17 cellular contexts compared by ENCODE assay signal in genomic region chr12:2117541-2117940, GRCh38.
A peak's percentile ranks its signal among the peaks of the same experiment; 100 is the strongest.
DNase-seq lines count a peak whose midpoint lies in the region; ATAC-seq, FAIRE-seq and TF ChIP-seq lines count a peak whose summit lies in the region.
"Had no signal": no experiment of that assay in that cellular context is flagged by ENCODE, and none has a peak within 500 bp of the region (broad histone marks: within the 10 kb centered on the region; RNA-seq: fewer than 3 reads in every experiment).

No MANE protein-coding gene starts in this region.

- H3K4me1 ChIP-seq in left ventricle myocardium inferior, result peaks cover 89% of the 10 kb centered on the region
- H3K4me1 ChIP-seq in gastrocnemius medialis, result no peaks in the 10 kb centered on the region
- H3K4me1 ChIP-seq: A549 had no signal

- no peak for TF ChIP-seq POLR2A in gastrocnemius medialis (IDR thresholded peaks at IDR 0.05)

- peak; percentile 40 for FAIRE-seq in urothelium cell line (lab: Jason Lieb, UNC)
- FAIRE-seq: A549, G401.6 had no signal

- no peak overlapping the region for H3K27ac Mint-ChIP-seq in chondrocyte (ENCODE audit: unreplicated experiment)
- H3K27ac Mint-ChIP-seq: CD4-positive, alpha-beta T cell had no signal

- DNase-seq in left ventricle myocardium inferior (no peak), Right ventricle myocardium inferior (ENCODE audit: missing footprints) (no peak), chondrocyte (ENCODE audit: low spot score) (peak; percentile 69), posterior vena cava (ENCODE audit: low spot score) (peak; percentile 61), urothelium cell line (ENCODE audit: low spot score) (no peak), gastrocnemius medialis (no peak)
- DNase-seq: Caco-2; CD4-positive, alpha-beta T cell; H9; MM.1S; NCI-H1092; NCI-H146; NCI-H2029 treated with DMSO at 0.1 percent for 48 hours had no signal

- H3K9me3 ChIP-seq in left ventricle myocardium inferior (replicated peaks) (no peaks in the 10 kb centered on the region), gastrocnemius medialis (no peaks in the 10 kb centered on the region)
- H3K9me3 ChIP-seq: A549, Caco-2 had no signal

- H3K4me3 Mint-ChIP-seq in chondrocyte (ENCODE audit: unreplicated experiment), result no peak overlapping the region
- H3K4me3 Mint-ChIP-seq: CD4-positive, alpha-beta T cell; H9 had no signal

- H3K27ac ChIP-seq in left ventricle myocardium inferior (replicated peaks), result peak overlapping the region; percentile 88
- H3K27ac ChIP-seq in gastrocnemius medialis, result no peak overlapping the region
- H3K27ac ChIP-seq: A549 had no signal

- peaks cover 35% of the 10 kb centered on the region for H3K4me1 Mint-ChIP-seq in chondrocyte (ENCODE audit: low read depth)

- intact Hi-C loops in left ventricle myocardium inferior (cut with micrococcal nuclease) (no loop called here), Right ventricle myocardium inferior (cut with DNase I) (loop anchor here (10.0 kb wide), 1 partner anchor 143 kb away; no protein-coding TSS in a partner anchor), posterior vena cava (cut with DNase I) (no loop called here), gastrocnemius medialis (cut with DNase I; ENCODE audit: low total_unique reads) (no loop called here)

- H3K36me3 Mint-ChIP-seq in chondrocyte (ENCODE audit: low read depth), result peaks cover 28% of the 10 kb centered on the region

- no peak for ATAC-seq in Right ventricle myocardium inferior
- no peak for ATAC-seq in HG03135 (IDR thresholded peaks at IDR 0.05; ENCODE audit: unreplicated experiment)
- no peak for ATAC-seq in gastrocnemius medialis
- ATAC-seq: Panc1 had no signal

- H3K4me3 ChIP-seq in left ventricle myocardium inferior, result no peak overlapping the region
- H3K4me3 ChIP-seq in gastrocnemius medialis, result no peak overlapping the region
- H3K4me3 ChIP-seq: A549 had no signal

- H3K9me3 Mint-ChIP-seq in chondrocyte (ENCODE audit: low read depth), result no peaks in the 10 kb centered on the region
- H3K9me3 Mint-ChIP-seq: CD4-positive, alpha-beta T cell; H9 had no signal

- H3K36me3 ChIP-seq in left ventricle myocardium inferior, result peaks cover 38% of the 10 kb centered on the region
- H3K36me3 ChIP-seq in gastrocnemius medialis, result no peaks in the 10 kb centered on the region

- in situ Hi-C loops in gastrocnemius medialis (cut with MboI; ENCODE audit: low sequenced_read_pairs in 4 of 4), result no loop called here

- H3K27me3 ChIP-seq in left ventricle myocardium inferior (ENCODE audit: low read depth), result no peaks in the 10 kb centered on the region
- no peaks in the 10 kb centered on the region for H3K27me3 ChIP-seq in gastrocnemius medialis

- H3K27me3 Mint-ChIP-seq in chondrocyte (ENCODE audit: low read depth), result no peaks in the 10 kb centered on the region
- H3K27me3 Mint-ChIP-seq: CD4-positive, alpha-beta T cell had no signal

- TF ChIP-seq CTCF in left ventricle myocardium inferior (IDR thresholded peaks at IDR 0.05; ENCODE audit: borderline replicate concordance), result no peak
- TF ChIP-seq CTCF in chondrocyte (IDR thresholded peaks at IDR 0.05), result no peak
- no peak for TF ChIP-seq CTCF in gastrocnemius medialis (IDR thresholded peaks at IDR 0.05 in 4 of 5, conservative IDR thresholded peaks at IDR 0.05 in 1 of 5)

Comparison
In these comparisons a context has a peak if more than half of its experiments do, and no peak if none do; other contexts are left out.
1. DNase-seq: peak in chondrocyte (single experiment) and posterior vena cava (single experiment); none in left ventricle myocardium inferior (single experiment), Right ventricle myocardium inferior (single experiment), urothelium cell line (single experiment) and gastrocnemius medialis (0 of 2).